In genomic region chr9:110256392-110257096, GRCh38 we compare ENCODE assay signal across 8 cellular contexts. TPM values are rescaled to one million over a fixed set of nuclear protein-coding genes. Genes with fewer than 3 reads are reported as not detected.
DNase-seq lines count a peak whose midpoint lies in the region; ATAC-seq and TF ChIP-seq lines count a peak whose summit lies in the region.

TSS of gene TXN (minus strand) at chr9:110256507. CDS start at chr9:110256435, 72 bp downstream.

- intact Hi-C loops in left ventricle myocardium superior (cut with micrococcal nuclease) (no loop called here), uterus (cut with DNase I; ENCODE audit: low total_unique reads) (no loop called here)

- peaks cover 0 to 3% of the 10 kb centered on the region in 2 donors for H3K4me1 ChIP-seq in uterus

- no peak for TF ChIP-seq CTCF in uterus (IDR thresholded peaks at IDR 0.05)

- peak within 1 kb of the TSS; percentile 94 for H3K27ac Mint-ChIP-seq in T-helper 17 cell

- peaks cover 44% of the 10 kb centered on the region for H3K4me1 Mint-ChIP-seq in T-helper 17 cell

- peaks cover 2% of the 10 kb centered on the region for H3K36me3 Mint-ChIP-seq in T-helper 17 cell (ENCODE audit: low read depth)

- peak within 1 kb of the TSS; percentile 90 to 93 for H3K27ac ChIP-seq in uterus

- H3K36me3 ChIP-seq in uterus: no peaks in the 10 kb centered on the region

- H3K4me3 ChIP-seq in uterus: peak within 1 kb of the TSS; percentile 85 to 88

- H3K9me3 ChIP-seq in T-helper 17 cell (ENCODE audit: control insufficient read depth, low read length, poor library complexity, severe bottlenecking) (no peaks in the 10 kb centered on the region), uterus (no peaks in the 10 kb centered on the region)

- no peaks in the 10 kb centered on the region for H3K27me3 ChIP-seq in uterus

- H3K4me3 Mint-ChIP-seq in T-helper 17 cell: peak within 1 kb of the TSS; percentile 97

- peak; percentile 78 for ATAC-seq in GM18498 (IDR thresholded peaks at IDR 0.05; ENCODE audit: unreplicated experiment)
- peak; percentile 67 for ATAC-seq in HG02870 (IDR thresholded peaks at IDR 0.05; ENCODE audit: unreplicated experiment)
- ATAC-seq in T-helper 17 cell: peak; percentile 82
- peak; percentile 95 for ATAC-seq in left ventricle myocardium superior

- TF ChIP-seq POLR2A in uterus (IDR thresholded peaks at IDR 0.05): peak; percentile 75 to 92

- peak; percentile 70 for DNase-seq in NCI-H146 (lab: John Stamatoyannopoulos, UW)
- peak; percentile 69 to 80 (median 78) for DNase-seq in T-helper 17 cell
- DNase-seq in amygdala (lab: John Stamatoyannopoulos, UW): peak; percentile 28 to 93 (median 76)
- peak; percentile 96 for DNase-seq in left ventricle myocardium superior
- peak; percentile 55 for DNase-seq in pulmonary artery endothelial cell (ENCODE audit: low read depth, low spot score)
- DNase-seq in uterus: peak; percentile 87 to 91

- no peaks in the 10 kb centered on the region for H3K27me3 Mint-ChIP-seq in T-helper 17 cell

RNA-seq across cellular contexts. Expression of gene TXN, which starts in this region (rescaled TPM):
- total RNA-seq in T-helper 17 cell: 100 to 1,000 TPM in 1 of 2 donors, 10 to 100 TPM in 1; 55.4 to 102 TPM
- 66.0 TPM for total RNA-seq in left ventricle myocardium superior
- 273 and 296 TPM in 2 replicates for total RNA-seq in pulmonary artery endothelial cell
- total RNA-seq in uterus: 100 to 1,000 TPM in 3 of 4 donors, 10 to 100 TPM in 1; 97.6 to 295 (median 124) TPM

Comparison
In these comparisons a context has a peak if more than half of its experiments do, and no peak if none do; other contexts are left out.
1. Peak in every context shown above with its lines: DNase-seq, ATAC-seq, H3K4me3 ChIP-seq and H3K27ac ChIP-seq.